In genomic region chr16:81000873-81001272, GRCh38 we compare ENCODE assay signal across 3 cellular contexts.
TF ChIP-seq lines count a peak whose summit lies in the region.

No MANE protein-coding gene starts in this region.

TF ChIP-seq in A549, 52 proteins besides CTCF, POLR2A, EP300 and RAD21:
- TF ChIP-seq CHD4 (IDR thresholded peaks at IDR 0.05; ENCODE audit: borderline replicate concordance), result no peak
- TF ChIP-seq ATOH8 (CRISPR knock-in tag; IDR thresholded peaks at IDR 0.05; ENCODE audit: low read depth), result no peak
- no peak for TF ChIP-seq POLR2AphosphoS2 (conservative IDR thresholded peaks at IDR 0.05; ENCODE audit: low read length)
- no peak for TF ChIP-seq EHMT2 (IDR thresholded peaks at IDR 0.05; ENCODE audit: low read depth)
- TF ChIP-seq FOSL2 (IDR thresholded peaks at IDR 0.05), result no peak
- no peak for TF ChIP-seq FOSL2 (CRISPR knock-in tag; IDR thresholded peaks at IDR 0.05)
- TF ChIP-seq FOSB (CRISPR knock-in tag; IDR thresholded peaks at IDR 0.05), result no peak
- TF ChIP-seq RARB (CRISPR knock-in tag; IDR thresholded peaks at IDR 0.05), result no peak
- TF ChIP-seq ZNF302 (CRISPR knock-in tag; IDR thresholded peaks at IDR 0.05), result no peak
- no peak for TF ChIP-seq ZC3H11A (IDR thresholded peaks at IDR 0.05)
- TF ChIP-seq RCOR1 (IDR thresholded peaks at IDR 0.05; ENCODE audit: low read depth, low read length), result no peak
- no peak for TF ChIP-seq TP53 (CRISPR knock-in tag; IDR thresholded peaks at IDR 0.05)
- TF ChIP-seq HOXA7 (CRISPR knock-in tag; IDR thresholded peaks at IDR 0.05), result no peak
- TF ChIP-seq HDAC2 (IDR thresholded peaks at IDR 0.05), result no peak
- no peak for TF ChIP-seq HOXB5 (CRISPR knock-in tag; IDR thresholded peaks at IDR 0.05)

TF ChIP-seq in HEK293, 187 proteins besides CTCF, POLR2A, EP300 and RAD21:
- no peak for TF ChIP-seq ZNF830 (tag by site-specific recombination; IDR thresholded peaks at IDR 0.05; ENCODE audit: low read depth)
- peak; percentile 76 for TF ChIP-seq ZNF146 (tag by site-specific recombination; IDR thresholded peaks at IDR 0.05)
- TF ChIP-seq ZNF580 (tag by site-specific recombination; IDR thresholded peaks at IDR 0.05), result peak; percentile 32; the same call in 1 of the 2 replicates

TF ChIP-seq in K562, 482 proteins besides CTCF, POLR2A, EP300 and RAD21:
- TF ChIP-seq GTF2A2 (tag; IDR thresholded peaks at IDR 0.05) (no peak), MLLT1 (IDR thresholded peaks at IDR 0.05) (no peak), FIP1L1 (IDR thresholded peaks at IDR 0.05; ENCODE audit: low read depth, low read length, poor library complexity, severe bottlenecking) (no peak), RBM25 (IDR thresholded peaks at IDR 0.05; ENCODE audit: low read depth, low read length, severe bottlenecking) (peak; percentile 14), ZNF146 (CRISPR knock-in tag; IDR thresholded peaks at IDR 0.05; ENCODE audit: unreplicated experiment) (peak; percentile 54)
